ENCODE assay signal across 8 cellular contexts in the genomic region with DNA sequence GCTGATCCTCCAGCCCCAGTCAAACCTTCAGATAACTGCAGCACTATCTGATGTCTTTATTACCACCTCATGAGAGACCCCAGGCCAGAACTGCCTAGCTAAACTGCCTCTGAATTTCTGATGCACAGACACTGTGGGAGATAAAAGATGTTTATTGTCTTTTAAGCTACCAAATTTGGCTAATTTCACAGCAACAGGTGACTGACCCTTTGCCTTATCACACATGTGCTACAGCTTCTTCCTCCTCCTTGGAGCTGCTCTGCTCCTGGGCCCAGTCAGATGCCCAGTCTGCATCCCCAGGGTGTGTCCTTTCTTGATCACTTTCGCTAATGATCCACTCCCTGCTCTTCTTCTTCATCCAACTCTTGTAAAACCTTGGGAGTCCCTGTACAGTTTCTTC. TPM values are rescaled to one million over a fixed set of nuclear protein-coding genes. Genes with fewer than 3 reads are reported as not detected.
"Had no signal": no experiment of that assay in that cellular context is flagged by ENCODE, and none has a peak within 500 bp of the region (broad histone marks: within the 10 kb centered on the region; RNA-seq: fewer than 3 reads in every experiment).

No MANE protein-coding gene starts in this region.

- H3K27ac ChIP-seq: GM23248 had no signal

- H3K9me3 Mint-ChIP-seq: HFFc6 had no signal

- H3K4me3 ChIP-seq: GM23248, K562 had no signal

- H3K27ac Mint-ChIP-seq: HFFc6 had no signal

- H3K4me3 Mint-ChIP-seq: HFFc6 had no signal

- DNase-seq: GOT3, H7, HCEC 1CT, HFFc6, IMR-90 had no signal

RNA-seq across cellular contexts. Expression of a gene that starts 19.6 kb away (rescaled TPM):
- total RNA-seq: GM23248, H4, HFFc6, IMR-90 had no signal
